11 cellular contexts compared by ENCODE assay signal in genomic region chr14:102622262-102622885, GRCh38. TPM values are rescaled to one million over a fixed set of nuclear protein-coding genes. Genes with fewer than 3 reads are reported as not detected.
DNase-seq lines count a peak whose midpoint lies in the region; ATAC-seq and TF ChIP-seq lines count a peak whose summit lies in the region.
"Had no signal": no experiment of that assay in that cellular context is flagged by ENCODE, and none has a peak within 500 bp of the region (broad histone marks: within the 10 kb centered on the region; RNA-seq: fewer than 3 reads in every experiment).

No MANE protein-coding gene starts in this region.

- H3K36me3 Mint-ChIP-seq in MCF 10A (ENCODE audit: insufficient read depth, unreplicated experiment): peaks cover 14% of the 10 kb centered on the region

- 44 to 53% methylated on average over 10 of the region's 10 CpGs for WGBS in ectodermal cell, 2 experiments
- WGBS in tibial nerve, 2 donors: 62 to 67% methylated on average over 10 of the region's 10 CpGs

- peaks cover 12% of the 10 kb centered on the region; the same call in 1 of the 2 replicates for H4K20me1 ChIP-seq in Karpas-422 (ENCODE audit: insufficient read depth, low read depth, low read length)

- intact Hi-C loops in MCF 10A (cut with micrococcal nuclease): no loop called here
- intact Hi-C loops in breast epithelium (cut with DNase I; ENCODE audit: low total_unique reads): no loop called here
- intact Hi-C loops in sciatic nerve (cut with DNase I): no loop called here

- peaks cover 95% of the 10 kb centered on the region for H3K79me2 ChIP-seq in Karpas-422 (ENCODE audit: low read length)

- no peaks in the 10 kb centered on the region for H3K27me3 Mint-ChIP-seq in MCF 10A (ENCODE audit: insufficient read depth, unreplicated experiment)
- H3K27me3 Mint-ChIP-seq: stimulated activated naive CD8-positive, alpha-beta T cell treated with anti-CD3 and anti-CD28 coated beads, Interleukin-15, amount 100 ng/mL, for 72 hours had no signal

- peak overlapping the region; percentile 3 for H3K4me2 ChIP-seq in Karpas-422 (ENCODE audit: low read depth, low read length, poor library complexity, severe bottlenecking)

- no peak overlapping the region for H2AFZ ChIP-seq in Karpas-422 (ENCODE audit: low read length)

- peaks cover 33% of the 10 kb centered on the region for H3K4me1 Mint-ChIP-seq in MCF 10A (ENCODE audit: insufficient read depth, unreplicated experiment)

- TF ChIP-seq POLR2A in breast epithelium (IDR thresholded peaks at IDR 0.05): no peak
- TF ChIP-seq POLR2A in tibial nerve (IDR thresholded peaks at IDR 0.05): no peak

- DNase-seq in MCF 10A (ENCODE audit: unreplicated experiment) (no peak), breast epithelium (ENCODE audit: low spot score in 2 of 2) (no peak), Karpas-422 (peak; percentile 39), sciatic nerve (ENCODE audit: low spot score) (peak; percentile 61), tibial nerve (ENCODE audit: low spot score in 2 of 2) (no peak), iPS-NIHi7 (ENCODE audit: extremely low spot score) (no peak)
- DNase-seq: AML-193; stimulated activated naive CD8-positive, alpha-beta T cell treated with anti-CD3 and anti-CD28 coated beads, Interleukin-15, amount 100 ng/mL, for 72 hours had no signal

- peak overlapping the region; percentile 10 for H3K27ac Mint-ChIP-seq in MCF 10A (ENCODE audit: low read depth, unreplicated experiment)
- H3K27ac Mint-ChIP-seq: stimulated activated naive CD8-positive, alpha-beta T cell treated with anti-CD3 and anti-CD28 coated beads, Interleukin-15, amount 100 ng/mL, for 72 hours had no signal

- no peaks in the 10 kb centered on the region for H3K9me3 ChIP-seq in breast epithelium
- H3K9me3 ChIP-seq in Karpas-422 (ENCODE audit: low read length): no peaks in the 10 kb centered on the region
- H3K9me3 ChIP-seq in ectodermal cell (ENCODE audit: control insufficient read depth, low read length): no peaks in the 10 kb centered on the region
- H3K9me3 ChIP-seq in tibial nerve: no peaks in the 10 kb centered on the region
- H3K9me3 ChIP-seq: ascending aorta had no signal

- no peak overlapping the region for H3K27ac ChIP-seq in breast epithelium
- H3K27ac ChIP-seq in Karpas-422 (ENCODE audit: low read length): peak overlapping the region; percentile 3; the same call in 1 of the 2 replicates
- H3K27ac ChIP-seq in ectodermal cell (ENCODE audit: insufficient read depth, low read depth, low read length, poor library complexity, severe bottlenecking): peak overlapping the region; percentile 52
- H3K27ac ChIP-seq in tibial nerve: no peak overlapping the region
- H3K27ac ChIP-seq: ascending aorta had no signal

- no peak overlapping the region for H3K9ac ChIP-seq in Karpas-422 (ENCODE audit: low read length)

- no peaks in the 10 kb centered on the region for H3K9me3 Mint-ChIP-seq in MCF 10A (ENCODE audit: unreplicated experiment)
- H3K9me3 Mint-ChIP-seq: stimulated activated naive CD8-positive, alpha-beta T cell treated with anti-CD3 and anti-CD28 coated beads, Interleukin-15, amount 100 ng/mL, for 72 hours had no signal

- POLR2A ChIA-PET in MCF 10A (lab: Yijun Ruan, JAX): no interaction called here

- ATAC-seq in sciatic nerve: no peak
- no peak for ATAC-seq in HG02571 (IDR thresholded peaks at IDR 0.05; ENCODE audit: unreplicated experiment)
- ATAC-seq: stimulated activated naive CD8-positive, alpha-beta T cell treated with anti-CD3 and anti-CD28 coated beads, Interleukin-15, amount 100 ng/mL, for 72 hours had no signal

- H3K36me3 ChIP-seq in breast epithelium (no peaks in the 10 kb centered on the region), Karpas-422 (ENCODE audit: insufficient read depth, low read length) (0 out of 2 replicates have a peak, but pooled peaks cover 5% of the 10 kb centered on the region), ectodermal cell (ENCODE audit: control insufficient read depth, insufficient read depth, low read length) (no peaks in the 10 kb centered on the region), tibial nerve (no peaks in the 10 kb centered on the region)
- H3K36me3 ChIP-seq: ascending aorta had no signal

- CTCF ChIA-PET in MCF 10A (lab: Yijun Ruan, JAX): no interaction called here

- TF ChIP-seq EP300 in tibial nerve (IDR thresholded peaks at IDR 0.05): no peak

- no peaks in the 10 kb centered on the region for H3K9me2 ChIP-seq in Karpas-422 (replicated peaks; ENCODE audit: insufficient read depth, low read length)

- H3K4me3 Mint-ChIP-seq in MCF 10A (ENCODE audit: unreplicated experiment): no peak overlapping the region
- H3K4me3 Mint-ChIP-seq: stimulated activated naive CD8-positive, alpha-beta T cell treated with anti-CD3 and anti-CD28 coated beads, Interleukin-15, amount 100 ng/mL, for 72 hours had no signal

- H3K4me3 ChIP-seq in breast epithelium (no peak overlapping the region), Karpas-422 (ENCODE audit: low read length) (no peak overlapping the region), ectodermal cell (ENCODE audit: insufficient read depth, low read depth, low read length) (no peak overlapping the region), tibial nerve (no peak overlapping the region)
- H3K4me3 ChIP-seq: ascending aorta had no signal

- H3K4me1 ChIP-seq in breast epithelium (no peaks in the 10 kb centered on the region), Karpas-422 (ENCODE audit: low read length) (peaks cover 44% of the 10 kb centered on the region), ectodermal cell (ENCODE audit: control insufficient read depth, insufficient read depth, low read length) (peaks cover 15% of the 10 kb centered on the region), tibial nerve (peaks cover 0 to 8% (median 0%) of the 10 kb centered on the region in 4 donors)
- H3K4me1 ChIP-seq: ascending aorta had no signal

- no peaks in the 10 kb centered on the region for H3K27me3 ChIP-seq in breast epithelium
- no peaks in the 10 kb centered on the region for H3K27me3 ChIP-seq in Karpas-422 (ENCODE audit: low read length)
- no peaks in the 10 kb centered on the region for H3K27me3 ChIP-seq in ectodermal cell (ENCODE audit: control insufficient read depth, insufficient read depth, low read length, poor library complexity, severe bottlenecking)
- no peaks in the 10 kb centered on the region for H3K27me3 ChIP-seq in tibial nerve
- H3K27me3 ChIP-seq: ascending aorta had no signal

- TF ChIP-seq CTCF in MCF 10A (IDR thresholded peaks at IDR 0.05; ENCODE audit: unreplicated experiment) (no peak), breast epithelium (IDR thresholded peaks at IDR 0.05) (no peak), tibial nerve (IDR thresholded peaks at IDR 0.05) (no peak)

- BruUV-seq in MCF 10A (replicated peaks; lab: Mats Ljungman, UMichigan): no TSS peak

RNA-seq across cellular contexts. Expression of gene RCOR1, which starts 29.9 kb away (rescaled TPM):
- total RNA-seq in MCF 10A (2022) (45.6 and 55.9 TPM in 2 replicates), breast epithelium (10 to 100 TPM; 15.7 to 21.8 (median 20.3) TPM), sciatic nerve (19.9 TPM), tibial nerve (10 to 100 TPM in 2 of 4 donors, 1 to 10 TPM in 2; 6.3 to 12.8 (median 10.0) TPM)
- 23.3 and 46.9 TPM in 2 replicates for total RNA-seq in Karpas-422 (2014; rRNA removed; shearing (Covaris generic); ENCODE audit: low replicate concordance)
- polyA plus RNA-seq in ectodermal cell (2013, experiment 1 of 4): 28.7 TPM
- 28.9 TPM for polyA plus RNA-seq in ectodermal cell (2013, experiment 2 of 4)
- polyA plus RNA-seq in ectodermal cell (2013, experiment 3 of 4): 21.9 TPM
- polyA plus RNA-seq in ectodermal cell (2013, experiment 4 of 4): 24.7 TPM

Comparison
In these comparisons a context has a peak if more than half of its experiments do, and no peak if none do; other contexts are left out.
1. DNase-seq: peak in Karpas-422 (single experiment) and sciatic nerve (single experiment); none in MCF 10A (single experiment), breast epithelium (0 of 2), tibial nerve (0 of 2) and iPS-NIHi7 (single experiment).
2. H3K27ac ChIP-seq: peak in Karpas-422 (single experiment) and ectodermal cell (single experiment); none in breast epithelium (0 of 2) and tibial nerve (0 of 4).